12 cellular contexts compared by ENCODE assay signal in genomic region chr12:115481141-115481540, GRCh38.
DNase-seq lines count a peak whose midpoint lies in the region; ATAC-seq and TF ChIP-seq lines count a peak whose summit lies in the region.
"Had no signal": no experiment of that assay in that cellular context is flagged by ENCODE, and none has a peak within 500 bp of the region (broad histone marks: within the 10 kb centered on the region; RNA-seq: fewer than 3 reads in every experiment).

No MANE protein-coding gene starts in this region.

- H3K27me3 Mint-ChIP-seq in stimulated activated naive CD8-positive, alpha-beta T cell treated with anti-CD3 and anti-CD28 coated beads, Interleukin-15, amount 100 ng/mL, for 72 hours = no peaks in the 10 kb centered on the region

- H3K27me3 ChIP-seq in lower lobe of right lung (ENCODE audit: low read depth) = no peaks in the 10 kb centered on the region
- H3K27me3 ChIP-seq: vagina had no signal

- DNase-seq in fibroblast of pulmonary artery (ENCODE audit: low read depth) (peak; percentile 11), lower lobe of right lung (no peak), GM10248 (ENCODE audit: extremely low spot score) (no peak)
- no peak for DNase-seq in stimulated activated naive CD8-positive, alpha-beta T cell treated with anti-CD3 and anti-CD28 coated beads, Interleukin-15, amount 100 ng/mL, for 72 hours
- DNase-seq: DND-41; stimulated activated naive CD4-positive, alpha-beta T cell had no signal

- CTCF ChIA-PET in GM10248 (lab: Yijun Ruan, JAX) = no interaction called here

- no peak overlapping the region for H3K27ac ChIP-seq in lower lobe of right lung
- H3K27ac ChIP-seq: C4-2B, vagina had no signal

- TF ChIP-seq POLR2A in GM18505 (IDR thresholded peaks at IDR 0.05; ENCODE audit: borderline replicate concordance, extremely low read depth, insufficient read depth, insufficient read length) = no peak

- H3K4me1 Mint-ChIP-seq in stimulated activated naive CD8-positive, alpha-beta T cell treated with anti-CD3 and anti-CD28 coated beads, Interleukin-15, amount 100 ng/mL, for 72 hours = no peaks in the 10 kb centered on the region

- no peaks in the 10 kb centered on the region for H3K4me1 ChIP-seq in lower lobe of right lung

- peaks cover 12% of the 10 kb centered on the region in 2 donors for H3K9me3 Mint-ChIP-seq in stimulated activated naive CD8-positive, alpha-beta T cell treated with anti-CD3 and anti-CD28 coated beads, Interleukin-15, amount 100 ng/mL, for 72 hours

- intact Hi-C loops in lower lobe of right lung (cut with DNase I) = no loop called here

- H3K4me3 ChIP-seq in fibroblast of pulmonary artery (replicated peaks; ENCODE audit: low read depth, low read length) = no peak overlapping the region
- no peak overlapping the region for H3K4me3 ChIP-seq in lower lobe of right lung
- H3K4me3 ChIP-seq: vagina had no signal

- no peak overlapping the region for H3K4me3 Mint-ChIP-seq in stimulated activated naive CD8-positive, alpha-beta T cell treated with anti-CD3 and anti-CD28 coated beads, Interleukin-15, amount 100 ng/mL, for 72 hours

- no peaks in the 10 kb centered on the region for H3K9me3 ChIP-seq in lower lobe of right lung
- H3K9me3 ChIP-seq: vagina had no signal

- H3K27ac Mint-ChIP-seq in stimulated activated naive CD8-positive, alpha-beta T cell treated with anti-CD3 and anti-CD28 coated beads, Interleukin-15, amount 100 ng/mL, for 72 hours = no peak overlapping the region

- POLR2A ChIA-PET in GM10248 (lab: Yijun Ruan, JAX) = no interaction called here

- peak; percentile 71 for ATAC-seq in GM18505 (IDR thresholded peaks at IDR 0.05; ENCODE audit: unreplicated experiment)
- ATAC-seq in GM21515 (IDR thresholded peaks at IDR 0.05; ENCODE audit: unreplicated experiment) = peak; percentile 72
- peak; percentile 74 for ATAC-seq in HG03103 (IDR thresholded peaks at IDR 0.05; ENCODE audit: low read depth, unreplicated experiment)
- ATAC-seq in stimulated activated naive CD8-positive, alpha-beta T cell treated with anti-CD3 and anti-CD28 coated beads, Interleukin-15, amount 100 ng/mL, for 72 hours = no peak
- ATAC-seq in HG02970 (IDR thresholded peaks at IDR 0.05; ENCODE audit: low FRiP score, unreplicated experiment) = no peak
- ATAC-seq in lower lobe of right lung = no peak

- no peaks in the 10 kb centered on the region for H3K36me3 ChIP-seq in lower lobe of right lung
- H3K36me3 ChIP-seq: vagina had no signal

- TF ChIP-seq CTCF in fibroblast of pulmonary artery (IDR thresholded peaks at IDR 0.05; ENCODE audit: low read length, missing control alignments) = no peak
- no peak for TF ChIP-seq CTCF in lower lobe of right lung (IDR thresholded peaks at IDR 0.05)
- TF ChIP-seq CTCF in GM10248 (IDR thresholded peaks at IDR 0.05; ENCODE audit: control extremely low read depth, extremely low read depth, low read depth, missing control alignments) = no peak

Comparison
In these comparisons a context has a peak if more than half of its experiments do, and no peak if none do; other contexts are left out.
1. ATAC-seq: peak in GM18505 (single experiment), GM21515 (single experiment) and HG03103 (single experiment); none in stimulated activated naive CD8-positive, alpha-beta T cell treated with anti-CD3 and anti-CD28 coated beads, Interleukin-15, amount 100 ng/mL, for 72 hours (single experiment), HG02970 (single experiment) and lower lobe of right lung (0 of 2).